35 cellular contexts compared by ENCODE assay signal in genomic region chr15:71162309-71162708, GRCh38.
"Had no signal": no experiment of that assay in that cellular context is flagged by ENCODE, and none has a peak within 500 bp of the region (broad histone marks: within the 10 kb centered on the region; RNA-seq: fewer than 3 reads in every experiment).

No MANE protein-coding gene starts in this region.

- H3K27me3 ChIP-seq: MG63 had no signal

- DNase-seq: Karpas-422, Kasumi-1, MG63, MM.1S, MV-4-11, NCI-H1048, NCI-H1092, NCI-H1092 treated with DMSO at 0.1 percent for 48 hours, NCI-H1105, NCI-H1105 treated with DMSO at 0.1 percent for 48 hours, NCI-H1417, NCI-H1417 treated with DMSO at 0.1 percent for 48 hours, NCI-H1436, NCI-H1436 treated with DMSO at 0.1 percent for 48 hours, NCI-H146, NCI-H1694, NCI-H1694 treated with DMSO at 0.1 percent for 48 hours, NCI-H187, NCI-H187 treated with DMSO at 0.1 percent for 48 hours, NCI-H1930, NCI-H2029, NCI-H2029 treated with DMSO at 0.1 percent for 48 hours, NCI-H2081, NCI-H2081 treated with DMSO at 0.1 percent for 48 hours, NCI-H2107, NCI-H2171, NCI-H2171 treated with DMSO at 0.1 percent for 48 hours, NCI-H2227 treated with DMSO at 0.1 percent for 48 hours, NCI-H226, NCI-H345, NCI-H446, NCI-H446 treated with DMSO at 0.1 percent for 48 hours, NCI-H510A, NCI-H510A treated with DMSO at 0.1 percent for 48 hours, NCI-H524 had no signal

- H3K4me3 ChIP-seq: MG63 had no signal
